In the genomic region with DNA sequence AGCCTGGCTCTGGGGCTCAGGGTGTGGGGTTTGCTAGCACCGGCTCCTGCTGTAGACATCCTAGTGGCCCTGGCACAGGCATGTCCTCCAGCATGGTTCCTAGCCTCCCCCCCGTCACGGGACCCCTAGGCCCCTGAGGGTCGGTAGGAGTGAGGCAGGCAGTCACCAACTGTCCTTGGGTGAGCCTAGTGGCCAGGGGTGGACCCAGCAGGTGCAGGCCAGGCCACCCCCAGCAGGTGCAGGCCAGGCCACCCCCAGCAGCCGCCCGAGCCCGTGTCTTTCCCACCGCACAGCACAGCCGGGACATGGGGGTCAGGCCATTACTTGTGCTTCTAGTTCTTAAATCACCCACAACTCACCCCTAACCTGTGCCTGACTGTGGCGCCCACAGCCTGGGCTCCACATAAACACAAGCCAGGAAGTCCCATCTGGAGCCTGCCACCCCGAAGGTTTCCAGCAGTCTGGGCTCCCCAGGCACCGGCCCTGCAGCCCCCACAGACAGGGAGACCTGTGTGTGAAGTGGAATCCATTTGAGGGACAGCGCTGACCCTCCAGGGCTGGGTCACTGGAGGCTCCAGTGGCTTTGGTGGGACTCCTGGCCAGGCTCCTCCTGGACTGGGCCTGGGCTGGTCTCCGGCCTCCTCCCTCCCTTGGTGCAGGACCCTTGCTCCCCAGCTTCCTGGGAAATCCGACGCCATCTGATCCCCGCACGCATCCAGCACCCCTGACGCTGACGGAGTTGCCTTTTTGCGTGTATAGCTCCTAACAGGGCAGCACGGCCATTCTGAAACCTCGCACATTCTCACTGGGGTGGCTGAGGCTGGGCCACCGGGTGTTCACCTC, we compare ENCODE assay signal across 1 cellular context.
TF ChIP-seq lines count a peak whose summit lies in the region.

No MANE protein-coding gene starts in this region.

TF ChIP-seq in HEK293, 187 proteins besides CTCF, POLR2A, EP300 and RAD21 (continued from another document):
- TF ChIP-seq, protein P1, sequence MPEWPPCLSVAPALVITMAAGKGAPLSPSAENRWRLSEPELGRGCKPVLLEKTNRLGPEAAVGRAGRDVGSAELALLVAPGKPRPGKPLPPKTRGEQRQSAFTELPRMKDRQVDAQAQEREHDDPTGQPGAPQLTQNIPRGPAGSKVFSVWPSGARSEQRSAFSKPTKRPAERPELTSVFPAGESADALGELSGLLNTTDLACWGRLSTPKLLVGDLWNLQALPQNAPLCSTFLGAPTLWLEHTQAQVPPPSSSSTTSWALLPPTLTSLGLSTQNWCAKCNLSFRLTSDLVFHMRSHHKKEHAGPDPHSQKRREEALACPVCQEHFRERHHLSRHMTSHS (tag by site-specific recombination; IDR thresholded peaks at IDR 0.05), result no peak
- TF ChIP-seq GLIS2 (tag by site-specific recombination; IDR thresholded peaks at IDR 0.05), result 0 out of 2 replicates have a peak, but pooled peaks have one; percentile 11
- TF ChIP-seq, protein P2, sequence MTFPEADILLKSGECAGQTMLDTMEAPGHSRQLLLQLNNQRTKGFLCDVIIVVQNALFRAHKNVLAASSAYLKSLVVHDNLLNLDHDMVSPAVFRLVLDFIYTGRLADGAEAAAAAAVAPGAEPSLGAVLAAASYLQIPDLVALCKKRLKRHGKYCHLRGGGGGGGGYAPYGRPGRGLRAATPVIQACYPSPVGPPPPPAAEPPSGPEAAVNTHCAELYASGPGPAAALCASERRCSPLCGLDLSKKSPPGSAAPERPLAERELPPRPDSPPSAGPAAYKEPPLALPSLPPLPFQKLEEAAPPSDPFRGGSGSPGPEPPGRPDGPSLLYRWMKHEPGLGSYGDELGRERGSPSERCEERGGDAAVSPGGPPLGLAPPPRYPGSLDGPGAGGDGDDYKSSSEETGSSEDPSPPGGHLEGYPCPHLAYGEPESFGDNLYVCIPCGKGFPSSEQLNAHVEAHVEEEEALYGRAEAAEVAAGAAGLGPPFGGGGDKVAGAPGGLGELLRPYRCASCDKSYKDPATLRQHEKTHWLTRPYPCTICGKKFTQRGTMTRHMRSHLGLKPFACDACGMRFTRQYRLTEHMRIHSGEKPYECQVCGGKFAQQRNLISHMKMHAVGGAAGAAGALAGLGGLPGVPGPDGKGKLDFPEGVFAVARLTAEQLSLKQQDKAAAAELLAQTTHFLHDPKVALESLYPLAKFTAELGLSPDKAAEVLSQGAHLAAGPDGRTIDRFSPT (tag by site-specific recombination; IDR thresholded peaks at IDR 0.05), result no peak
TF ChIP-seq in HEK293: peak in this region for 1.
